ENCODE assay signal across 25 cellular contexts in the genomic region with DNA sequence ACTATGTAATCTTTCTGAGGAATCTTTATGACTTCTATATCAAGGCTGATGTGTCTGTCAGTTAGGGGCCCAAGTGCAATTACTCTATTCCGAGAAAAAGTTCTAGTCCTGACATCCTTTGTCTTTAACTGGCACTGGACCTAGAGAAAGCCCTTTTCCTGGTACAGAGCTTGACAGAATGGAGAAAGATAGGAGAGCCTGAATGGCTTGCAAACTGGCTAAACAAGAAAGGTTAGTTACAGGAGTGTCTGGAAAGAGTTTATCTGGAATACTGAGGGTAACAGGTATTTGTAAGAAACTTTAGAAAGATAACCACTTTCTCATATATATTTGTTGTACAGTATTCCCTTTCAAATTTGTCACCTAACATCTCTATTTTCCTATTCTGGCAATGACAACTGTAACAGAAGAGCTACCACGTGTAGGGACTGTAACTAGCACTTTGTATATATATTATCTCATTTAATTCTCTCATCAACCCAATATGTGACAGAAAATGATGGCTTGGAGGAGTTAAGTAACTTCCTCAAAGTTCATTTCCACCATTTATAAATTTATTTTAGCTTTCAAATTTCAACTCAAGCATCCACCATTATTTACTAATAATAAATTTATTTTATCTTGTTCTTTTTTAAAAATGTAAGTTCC.
DNase-seq lines count a peak whose midpoint lies in the region; ATAC-seq, FAIRE-seq and TF ChIP-seq lines count a peak whose summit lies in the region.
"Had no signal": no experiment of that assay in that cellular context is flagged by ENCODE, and none has a peak within 500 bp of the region (broad histone marks: within the 10 kb centered on the region; RNA-seq: fewer than 3 reads in every experiment).

No MANE protein-coding gene starts in this region.

- H3K4me3 ChIP-seq in HEK293 (ENCODE audit: low read depth, low read length) (no peak overlapping the region), pancreas (no peak overlapping the region), upper lobe of right lung (no peak overlapping the region)
- H3K4me3 ChIP-seq: BLaER1 treated with 17β-estradiol and CSF1 and Interleukin-3, amounts not matched to agents 10 nM and 100 nM had no signal

- H3K27ac Mint-ChIP-seq in effector memory CD8-positive, alpha-beta T cell = no peak overlapping the region
- H3K27ac Mint-ChIP-seq: CD4-positive, alpha-beta T cell had no signal

- ATAC-seq in pancreas = peak in 3 of 4 donors; percentile 48 to 81 (median 54)
- peak; percentile 57 for ATAC-seq in upper lobe of right lung
- no peak for ATAC-seq in effector memory CD8-positive, alpha-beta T cell (replicated peaks)
- ATAC-seq: Panc1 had no signal

- no peaks in the 10 kb centered on the region for H3K27me3 Mint-ChIP-seq in effector memory CD8-positive, alpha-beta T cell
- H3K27me3 Mint-ChIP-seq: CD4-positive, alpha-beta T cell had no signal

- H3K27ac ChIP-seq in HEK293 (ENCODE audit: extremely low read depth, low read depth, low read length) (no peak overlapping the region), VCaP (peak overlapping the region; percentile 89), pancreas (no peak overlapping the region), upper lobe of right lung (no peak overlapping the region)
- H3K27ac ChIP-seq: BLaER1 treated with 17β-estradiol and CSF1 and Interleukin-3, amounts not matched to agents 10 nM and 100 nM; RWPE1 had no signal

- no peaks in the 10 kb centered on the region for H3K4me1 Mint-ChIP-seq in effector memory CD8-positive, alpha-beta T cell (ENCODE audit: low read depth in 2 of 2)

- TF ChIP-seq CTCF in HEK293 (tag by site-specific recombination; IDR thresholded peaks at IDR 0.05) = no peak
- no peak for TF ChIP-seq CTCF in VCaP (conservative IDR thresholded peaks at IDR 0.05)
- no peak for TF ChIP-seq CTCF in pancreas (IDR thresholded peaks at IDR 0.05)
- TF ChIP-seq CTCF in upper lobe of right lung (IDR thresholded peaks at IDR 0.05) = no peak

- H3K4me1 ChIP-seq in HEK293 (ENCODE audit: control insufficient read depth, insufficient read depth, low read length) (peaks cover 20% of the 10 kb centered on the region; the same call in 1 of the 2 replicates), pancreas (peaks cover 0 to 8% (median 0%) of the 10 kb centered on the region in 3 donors), upper lobe of right lung (peaks cover 13% of the 10 kb centered on the region)

- H3K36me3 ChIP-seq in HEK293 (ENCODE audit: control insufficient read depth in 2 of 2, insufficient read depth in 1 of 2, low read length in 2 of 2) (peaks cover 20 to 23% of the 10 kb centered on the region in 2 experiments), pancreas (peaks cover 0 to 4% (median 0%) of the 10 kb centered on the region in 3 donors), upper lobe of right lung (peaks cover 32% of the 10 kb centered on the region)

- no peak for FAIRE-seq in pancreas (lab: Jason Lieb, UNC)
- FAIRE-seq: H54 had no signal

- H3K27me3 ChIP-seq in pancreas (no peaks in the 10 kb centered on the region), upper lobe of right lung (no peaks in the 10 kb centered on the region)
- H3K27me3 ChIP-seq: BLaER1 treated with 17β-estradiol and CSF1 and Interleukin-3, amounts not matched to agents 10 nM and 100 nM had no signal

- H3K9me3 ChIP-seq in HEK293 (ENCODE audit: control insufficient read depth, insufficient read depth, low read depth, low read length) = no peaks in the 10 kb centered on the region
- H3K9me3 ChIP-seq in pancreas = no peaks in the 10 kb centered on the region
- H3K9me3 ChIP-seq in upper lobe of right lung = no peaks in the 10 kb centered on the region
- H3K9me3 ChIP-seq: BLaER1 treated with 17β-estradiol and CSF1 and Interleukin-3, amounts not matched to agents 10 nM and 100 nM had no signal

- CTCF ChIA-PET in HEK293 (lab: Yijun Ruan, JAX) = no interaction called here

- H3K4me3 Mint-ChIP-seq in effector memory CD8-positive, alpha-beta T cell = no peak overlapping the region
- H3K4me3 Mint-ChIP-seq: CD4-positive, alpha-beta T cell had no signal

- H3K36me3 Mint-ChIP-seq in effector memory CD8-positive, alpha-beta T cell (ENCODE audit: insufficient read depth) = peaks cover 12% of the 10 kb centered on the region

- no peaks in the 10 kb centered on the region for H3K9me3 Mint-ChIP-seq in effector memory CD8-positive, alpha-beta T cell
- H3K9me3 Mint-ChIP-seq: CD4-positive, alpha-beta T cell had no signal

- DNase-seq in pancreas = no peak
- no peak for DNase-seq in upper lobe of right lung
- DNase-seq in AML-193 (lab: John Stamatoyannopoulos, UW) = no peak
- DNase-seq in effector memory CD8-positive, alpha-beta T cell = no peak
- DNase-seq in Ammon's horn (ENCODE audit: low spot score) = no peak
- DNase-seq in head of caudate nucleus = no peak
- DNase-seq: ACHN; CD4-positive, alpha-beta T cell; COR-L47; DND-41; IMR-90; KG1; MM.1S; NCI-H2029 treated with DMSO at 0.1 percent for 48 hours; NCI-H446 treated with DMSO at 0.1 percent for 48 hours; NCI-H526; NCI-H82; NK-92 treated with Interleukin-12 subunit alpha and Interleukin-12 subunit beta, amount 100 ng/mL, for 24 hours; SHP77 had no signal

- 17 to 21% methylated on average over 2 of the region's 2 CpGs for WGBS in pancreas, 2 donors

- POLR2A ChIA-PET in HEK293 (lab: Yijun Ruan, JAX) = interaction anchor here (0.6 kb wide), 1 partner anchor 74 kb away, joined by 4 read pairs; no protein-coding TSS in a partner anchor

- intact Hi-C loops in pancreas (cut with DNase I) (no loop called here), upper lobe of right lung (cut with DNase I) (no loop called here), head of caudate nucleus (cut with DNase I) (no loop called here)

TF ChIP-seq in HEK293, 187 proteins besides CTCF, POLR2A, EP300 and RAD21:
- TF ChIP-seq, protein P1, sequence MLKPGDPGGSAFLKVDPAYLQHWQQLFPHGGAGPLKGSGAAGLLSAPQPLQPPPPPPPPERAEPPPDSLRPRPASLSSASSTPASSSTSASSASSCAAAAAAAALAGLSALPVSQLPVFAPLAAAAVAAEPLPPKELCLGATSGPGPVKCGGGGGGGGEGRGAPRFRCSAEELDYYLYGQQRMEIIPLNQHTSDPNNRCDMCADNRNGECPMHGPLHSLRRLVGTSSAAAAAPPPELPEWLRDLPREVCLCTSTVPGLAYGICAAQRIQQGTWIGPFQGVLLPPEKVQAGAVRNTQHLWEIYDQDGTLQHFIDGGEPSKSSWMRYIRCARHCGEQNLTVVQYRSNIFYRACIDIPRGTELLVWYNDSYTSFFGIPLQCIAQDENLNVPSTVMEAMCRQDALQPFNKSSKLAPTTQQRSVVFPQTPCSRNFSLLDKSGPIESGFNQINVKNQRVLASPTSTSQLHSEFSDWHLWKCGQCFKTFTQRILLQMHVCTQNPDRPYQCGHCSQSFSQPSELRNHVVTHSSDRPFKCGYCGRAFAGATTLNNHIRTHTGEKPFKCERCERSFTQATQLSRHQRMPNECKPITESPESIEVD (tag by site-specific recombination; IDR thresholded peaks at IDR 0.05) = peak; percentile 35
- TF ChIP-seq ZNF530 (tag by site-specific recombination; IDR thresholded peaks at IDR 0.05; ENCODE audit: low read depth) (no peak), ZNF664 (tag by site-specific recombination; IDR thresholded peaks at IDR 0.05) (peak; percentile 91)
- TF ChIP-seq, protein P2, sequence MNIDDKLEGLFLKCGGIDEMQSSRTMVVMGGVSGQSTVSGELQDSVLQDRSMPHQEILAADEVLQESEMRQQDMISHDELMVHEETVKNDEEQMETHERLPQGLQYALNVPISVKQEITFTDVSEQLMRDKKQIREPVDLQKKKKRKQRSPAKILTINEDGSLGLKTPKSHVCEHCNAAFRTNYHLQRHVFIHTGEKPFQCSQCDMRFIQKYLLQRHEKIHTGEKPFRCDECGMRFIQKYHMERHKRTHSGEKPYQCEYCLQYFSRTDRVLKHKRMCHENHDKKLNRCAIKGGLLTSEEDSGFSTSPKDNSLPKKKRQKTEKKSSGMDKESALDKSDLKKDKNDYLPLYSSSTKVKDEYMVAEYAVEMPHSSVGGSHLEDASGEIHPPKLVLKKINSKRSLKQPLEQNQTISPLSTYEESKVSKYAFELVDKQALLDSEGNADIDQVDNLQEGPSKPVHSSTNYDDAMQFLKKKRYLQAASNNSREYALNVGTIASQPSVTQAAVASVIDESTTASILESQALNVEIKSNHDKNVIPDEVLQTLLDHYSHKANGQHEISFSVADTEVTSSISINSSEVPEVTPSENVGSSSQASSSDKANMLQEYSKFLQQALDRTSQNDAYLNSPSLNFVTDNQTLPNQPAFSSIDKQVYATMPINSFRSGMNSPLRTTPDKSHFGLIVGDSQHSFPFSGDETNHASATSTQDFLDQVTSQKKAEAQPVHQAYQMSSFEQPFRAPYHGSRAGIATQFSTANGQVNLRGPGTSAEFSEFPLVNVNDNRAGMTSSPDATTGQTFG (tag by site-specific recombination; IDR thresholded peaks at IDR 0.05; ENCODE audit: borderline replicate concordance) = no peak
